17 cellular contexts compared by ENCODE assay signal in the genomic region with DNA sequence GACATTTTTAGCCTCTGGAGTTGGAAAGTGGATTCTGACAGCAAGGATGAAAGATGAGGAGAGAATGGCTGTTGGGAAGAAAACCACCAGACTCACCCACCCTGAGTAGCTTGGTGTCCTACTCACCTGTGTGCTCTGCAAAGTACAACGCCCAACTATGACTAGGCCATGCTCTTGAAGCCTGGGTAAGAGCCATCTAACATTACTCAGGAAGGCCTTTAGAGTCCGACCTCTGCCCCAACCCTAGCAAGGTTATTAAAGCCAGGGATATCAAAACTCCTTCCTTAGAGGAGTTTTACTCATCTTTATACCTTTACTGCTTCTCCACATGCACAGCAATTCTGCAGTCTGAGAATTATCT. TPM values are rescaled to one million over a fixed set of nuclear protein-coding genes. Genes with fewer than 3 reads are reported as not detected.
A peak's percentile ranks its signal among the peaks of the same experiment; 100 is the strongest.
DNase-seq lines count a peak whose midpoint lies in the region; ATAC-seq, FAIRE-seq and TF ChIP-seq lines count a peak whose summit lies in the region.
"Had no signal": no experiment of that assay in that cellular context is flagged by ENCODE, and none has a peak within 500 bp of the region (broad histone marks: within the 10 kb centered on the region; RNA-seq: fewer than 3 reads in every experiment).

No MANE protein-coding gene starts in this region.

- H3K4me3 Mint-ChIP-seq in CD8-positive, alpha-beta memory T cell = no peak overlapping the region
- H3K4me3 Mint-ChIP-seq: CD4-positive, CD25-positive, alpha-beta regulatory T cell had no signal

- peak; percentile 30 for ATAC-seq in Right ventricle myocardium superior (ENCODE audit: poor library complexity)
- peak; percentile 61 for ATAC-seq in HepG2
- ATAC-seq in HG02870 (IDR thresholded peaks at IDR 0.05; ENCODE audit: unreplicated experiment) = no peak
- ATAC-seq: HCT116, Panc1 had no signal

- no peak overlapping the region for H3K27ac Mint-ChIP-seq in CD8-positive, alpha-beta memory T cell
- H3K27ac Mint-ChIP-seq: CD4-positive, CD25-positive, alpha-beta regulatory T cell had no signal

- H3K79me2 ChIP-seq in HepG2 (ENCODE audit: insufficient read depth, low read length) (no peaks in the 10 kb centered on the region), smooth muscle cell (ENCODE audit: low read depth) (no peaks in the 10 kb centered on the region)

- BruUV-seq in HepG2 (replicated peaks; lab: Mats Ljungman, UMichigan) = TSS peak; percentile 82

- no peaks in the 10 kb centered on the region for H3F3A ChIP-seq in smooth muscle cell (ENCODE audit: low read depth)

- H2AFZ ChIP-seq in HepG2 (ENCODE audit: low read length) = no peak overlapping the region
- no peak overlapping the region for H2AFZ ChIP-seq in smooth muscle cell (ENCODE audit: low read depth)

- CTCF ChIA-PET in HEK293 (lab: Yijun Ruan, JAX) = interaction anchor here (0.7 kb wide), 1 partner anchor 18 kb away, joined by 3 read pairs; no protein-coding TSS in a partner anchor
- CTCF ChIA-PET in HepG2 (lab: Yijun Ruan, JAX; ENCODE audit: low intra/inter-chr PET ratio, low total read pairs) = no interaction called here
- CTCF ChIA-PET in CD8-positive, alpha-beta memory T cell (lab: Charles Lee) = interaction anchor here (0.6 kb wide), 1 partner anchor 209 kb away, joined by 3 read pairs; no protein-coding TSS in a partner anchor

- no peaks in the 10 kb centered on the region for H3K9me3 Mint-ChIP-seq in CD8-positive, alpha-beta memory T cell

- no peak for TF ChIP-seq POLR2A in HepG2 (IDR thresholded peaks at IDR 0.05; ENCODE audit: insufficient read depth in 1 of 2, low read depth in 2 of 2, low read length in 2 of 2)

- peak; percentile 15 for FAIRE-seq in HepG2 (lab: Jason Lieb, UNC)
- FAIRE-seq: GM12891 had no signal

- H3K9me3 ChIP-seq in HEK293 (ENCODE audit: control insufficient read depth, insufficient read depth, low read depth, low read length) (no peaks in the 10 kb centered on the region), HepG2 (ENCODE audit: low read length) (no peaks in the 10 kb centered on the region), smooth muscle cell (replicated peaks; ENCODE audit: low read depth) (no peaks in the 10 kb centered on the region)
- no peaks in the 10 kb centered on the region for H3K9me3 ChIP-seq in CD8-positive, alpha-beta memory T cell (ENCODE audit: low read length)

- H3K27me3 ChIP-seq in HepG2 (ENCODE audit: control insufficient read depth in 1 of 2, insufficient read depth in 2 of 2, low read length in 2 of 2) (no peaks in the 10 kb centered on the region), smooth muscle cell (ENCODE audit: low read depth) (no peaks in the 10 kb centered on the region)
- no peaks in the 10 kb centered on the region for H3K27me3 ChIP-seq in CD8-positive, alpha-beta memory T cell (ENCODE audit: insufficient read depth, low read length, poor library complexity, severe bottlenecking)

- H3K36me3 ChIP-seq in HEK293 (ENCODE audit: control insufficient read depth in 2 of 2, insufficient read depth in 1 of 2, low read length in 2 of 2) = no peaks in the 10 kb centered on the region
- H3K36me3 ChIP-seq in HepG2 (replicated peaks in 1 of 2; ENCODE audit: control insufficient read depth in 1 of 2, insufficient read depth in 2 of 2, low read length in 2 of 2) = no peaks in the 10 kb centered on the region
- no peaks in the 10 kb centered on the region for H3K36me3 ChIP-seq in smooth muscle cell (ENCODE audit: low read depth)
- no peaks in the 10 kb centered on the region for H3K36me3 ChIP-seq in CD8-positive, alpha-beta memory T cell (ENCODE audit: insufficient read depth, low read length)

- no peak overlapping the region for H3K9ac ChIP-seq in HepG2 (ENCODE audit: insufficient read depth, low read depth, low read length)
- H3K9ac ChIP-seq in smooth muscle cell (ENCODE audit: low read depth) = no peak overlapping the region

- H3K4me1 ChIP-seq in HEK293 (ENCODE audit: control insufficient read depth, insufficient read depth, low read length) = no peaks in the 10 kb centered on the region
- H3K4me1 ChIP-seq in HepG2 (ENCODE audit: insufficient read depth, low read length) = peaks cover 100% of the 10 kb centered on the region
- H3K4me1 ChIP-seq in smooth muscle cell (ENCODE audit: low read depth) = no peaks in the 10 kb centered on the region
- H3K4me1 ChIP-seq in CD8-positive, alpha-beta memory T cell (ENCODE audit: insufficient read depth, low read length) = no peaks in the 10 kb centered on the region

- H4K20me1 ChIP-seq in HepG2 (ENCODE audit: insufficient read depth, low read length) (no peaks in the 10 kb centered on the region), smooth muscle cell (ENCODE audit: low read depth) (no peaks in the 10 kb centered on the region)

- H3K4me3 ChIP-seq in HEK293 (ENCODE audit: low read depth, low read length) (no peak overlapping the region), HepG2 (replicated peaks in 1 of 3; ENCODE audit: insufficient read depth in 1 of 3, low read depth in 2 of 3, low read length in 3 of 3) (no peak overlapping the region), smooth muscle cell (no peak overlapping the region)
- no peak overlapping the region for H3K4me3 ChIP-seq in CD8-positive, alpha-beta memory T cell (ENCODE audit: low read length)

- peaks cover 15 to 43% of the 10 kb centered on the region in 2 donors for H3K27me3 Mint-ChIP-seq in CD8-positive, alpha-beta memory T cell

- DNase-seq in Right ventricle myocardium superior (no peak), HepG2 (ENCODE audit: low spot score) (no peak), smooth muscle cell (lab: John Stamatoyannopoulos, UW; ENCODE audit: unreplicated experiment) (no peak), NCI-H1092 treated with DMSO at 0.1 percent for 48 hours (lab: John Stamatoyannopoulos, UW) (no peak)
- no peak for DNase-seq in CD8-positive, alpha-beta memory T cell
- DNase-seq: CD4-positive, CD25-positive, alpha-beta regulatory T cell; DMS79; KG1; NCI-H1092; NCI-H1694; NCI-H82; SHP77 had no signal

- TF ChIP-seq EP300 in HepG2 (IDR thresholded peaks at IDR 0.05; ENCODE audit: low read depth in 2 of 2, low read length in 2 of 2) = no peak
- TF ChIP-seq EP300 in HepG2 (CRISPR knock-in tag; IDR thresholded peaks at IDR 0.05; ENCODE audit: borderline replicate concordance) = no peak

- H3K4me1 Mint-ChIP-seq in CD8-positive, alpha-beta memory T cell = no peaks in the 10 kb centered on the region
- H3K4me1 Mint-ChIP-seq: CD4-positive, CD25-positive, alpha-beta regulatory T cell had no signal

- TF ChIP-seq CTCF in HEK293 (tag by site-specific recombination; IDR thresholded peaks at IDR 0.05) (no peak), HepG2 (CRISPR knock-in tag; IDR thresholded peaks at IDR 0.05) (no peak), smooth muscle cell (IDR thresholded peaks at IDR 0.05; ENCODE audit: borderline replicate concordance, insufficient read depth, poor library complexity, severe bottlenecking) (no peak)

- H3K27ac ChIP-seq in HEK293 (ENCODE audit: extremely low read depth, low read depth, low read length) = no peak overlapping the region
- H3K27ac ChIP-seq in HepG2 (ENCODE audit: extremely low read length, insufficient read depth, low read length) = peak overlapping the region; percentile 92
- peak overlapping the region; percentile 84 for H3K27ac ChIP-seq in smooth muscle cell (ENCODE audit: low read depth)
- no peak overlapping the region for H3K27ac ChIP-seq in CD8-positive, alpha-beta memory T cell (ENCODE audit: low read depth, low read length)

- H3K36me3 Mint-ChIP-seq in CD8-positive, alpha-beta memory T cell = peaks cover 0 to 2% (median 0%) of the 10 kb centered on the region in 3 donors
- H3K36me3 Mint-ChIP-seq: CD4-positive, CD25-positive, alpha-beta regulatory T cell had no signal

- TF ChIP-seq RAD21 in HepG2 (CRISPR knock-in tag; IDR thresholded peaks at IDR 0.05) = no peak

- in situ Hi-C loops in HepG2 (cut with HindIII; ENCODE audit: extremely low pct_ligation_motif_present, low pct_unique_long_range_greater_than_20kb) = loop anchor here (5.0 kb wide), 1 partner anchor 37 kb away; no protein-coding TSS in a partner anchor

- WGBS in HepG2 (ENCODE audit: low lambda C conversion rate) = 11% methylated on average over 2 of the region's 2 CpGs
- 98% methylated on average over 2 of the region's 2 CpGs for WGBS in smooth muscle cell (ENCODE audit: low lambda C conversion rate)

- intact Hi-C loops in Right ventricle myocardium superior (cut with DNase I) (no loop called here), HepG2 (cut with micrococcal nuclease; ENCODE audit: unreplicated experiment) (loop anchor here (5.0 kb wide), 1 partner anchor 37 kb away; no protein-coding TSS in a partner anchor)

- POLR2A ChIA-PET in HEK293 (lab: Yijun Ruan, JAX) = no interaction called here
- POLR2A ChIA-PET in HepG2 (lab: Yijun Ruan, JAX) = interaction anchor here (1.3 to 10.9 kb wide), 3 partner anchors 8 to 18 kb away, joined by 5 to 193 read pairs (median 22); partner anchors contain the start of gene KPNA3
- POLR2A ChIA-PET in CD8-positive, alpha-beta memory T cell (lab: Charles Lee) = no interaction called here

- H3K4me2 ChIP-seq in HepG2 (ENCODE audit: low read depth, low read length) (peak overlapping the region; percentile 81; the same call in 1 of the 2 replicates), smooth muscle cell (peak overlapping the region; percentile 79)

RNA-seq across cellular contexts. Expression of gene KPNA3, which starts 18.0 kb away (rescaled TPM):
- total RNA-seq in Right ventricle myocardium superior = 58.7 TPM
- 28.9 and 69.8 TPM in 2 replicates for total RNA-seq in HepG2 (2016; rRNA removed; fragmentation: Illumina TruSeq; extraction: Trizol)
- 6.4 and 7.8 TPM in 2 replicates for total RNA-seq in HepG2 (2016; cell fraction: cytosol; rRNA removed; fragmentation: Illumina TruSeq; extraction: Trizol; ENCODE audit: low read depth)
- total RNA-seq in HepG2 (2016; cell fraction: insoluble cytoplasmic fraction; rRNA removed; fragmentation: Illumina TruSeq; extraction: Trizol) = 30.1 and 67.5 TPM in 2 replicates
- 28.5 and 33.3 TPM in 2 replicates for total RNA-seq in HepG2 (2016; cell fraction: membrane; rRNA removed; fragmentation: Illumina TruSeq; extraction: Trizol)
- total RNA-seq in HepG2 (2016; cell fraction: nucleus; rRNA removed; fragmentation: Illumina TruSeq; extraction: Trizol) = 32.9 and 33.0 TPM in 2 replicates
- 9.9 and 13.0 TPM in 2 replicates for polyA plus RNA-seq in HepG2 (2011; rRNA removed)
- 7.2 and 11.6 TPM in 2 replicates for polyA plus RNA-seq in HepG2 (2011; cell fraction: cytosol; rRNA removed)
- 3.6 and 4.5 TPM in 2 replicates for polyA plus RNA-seq in HepG2 (2011; cell fraction: nucleus; rRNA removed)
- 16.8 and 18.2 TPM in 2 replicates for polyA plus RNA-seq in HepG2 (2012)
- polyA plus RNA-seq in HepG2 (2016; cell fraction: cytosol; fragmentation: Illumina TruSeq; extraction: Trizol; ENCODE audit: low read depth) = 5.0 and 5.1 TPM in 2 replicates
- 71.3 and 73.5 TPM in 2 replicates for polyA plus RNA-seq in HepG2 (2016; cell fraction: insoluble cytoplasmic fraction; fragmentation: Illumina TruSeq; extraction: Trizol; ENCODE audit: low read depth)
- 15.6 and 19.0 TPM in 2 replicates for polyA plus RNA-seq in HepG2 (2016; cell fraction: membrane; fragmentation: Illumina TruSeq; extraction: Trizol; ENCODE audit: low read depth)
- polyA plus RNA-seq in HepG2 (2016; cell fraction: nucleus; fragmentation: Illumina TruSeq; extraction: Trizol; ENCODE audit: insufficient read depth, low read depth) = 33.5 and 33.9 TPM in 2 replicates
- 13.6 and 15.0 TPM in 2 replicates for polyA minus RNA-seq in HepG2 (2011; rRNA and poly(A)+ RNA removed; ENCODE audit: low replicate concordance)
- 17.8 and 20.1 TPM in 2 replicates for polyA minus RNA-seq in HepG2 (2011; cell fraction: cytosol; rRNA and poly(A)+ RNA removed)
- polyA minus RNA-seq in HepG2 (2011; cell fraction: nucleus; rRNA and poly(A)+ RNA removed) = 15.7 and 18.9 TPM in 2 replicates
- total RNA-seq in smooth muscle cell = 36.2 and 38.9 TPM in 2 replicates
- polyA plus RNA-seq in smooth muscle cell = 19.0 and 22.7 TPM in 2 replicates
- 10 to 100 TPM; 62.7 to 62.8 TPM for total RNA-seq in CD8-positive, alpha-beta memory T cell
- polyA plus RNA-seq in CD8-positive, alpha-beta memory T cell = 24.3 TPM

Comparison
In these comparisons a context has a peak if more than half of its experiments do, and no peak if none do; other contexts are left out.
1. H3K27ac ChIP-seq: peak in HepG2 (single experiment) and smooth muscle cell (single experiment); none in HEK293 (single experiment) and CD8-positive, alpha-beta memory T cell (single experiment).